8 cellular contexts compared by ENCODE assay signal in genomic region chr11:14270690-14271542, GRCh38.
A peak's percentile ranks its signal among the peaks of the same experiment; 100 is the strongest.
DNase-seq lines count a peak whose midpoint lies in the region; ATAC-seq lines count a peak whose summit lies in the region.

No MANE protein-coding gene starts in this region.

- peak overlapping the region; percentile 72 for H3K4me3 Mint-ChIP-seq in activated CD4-positive, alpha-beta T cell treated with anti-CD3 and anti-CD28 coated beads, Interleukin-2, amount 10 ng/mL, durations not matched to agents 24 days and 14 days
- H3K4me3 Mint-ChIP-seq in T-helper 2 cell treated with Interferon-gamma antibody and Interleukin-4, amounts not matched to agents 5 μg/mL and 100 μg/mL, for 36 hours, result peak overlapping the region; percentile 80
- peak overlapping the region; percentile 42 to 59 for H3K4me3 Mint-ChIP-seq in stimulated activated naive B cell treated with anti-CD40 and anti-IgM and Interleukin-4, amounts not matched to agents 10 μg/mL and 1 μg/mL and 100 μg/mL, for 72 hours

- no peaks in the 10 kb centered on the region for H3K27me3 Mint-ChIP-seq in activated CD4-positive, alpha-beta T cell treated with anti-CD3 and anti-CD28 coated beads, Interleukin-2, amount 10 ng/mL, durations not matched to agents 24 days and 14 days
- no peaks in the 10 kb centered on the region for H3K27me3 Mint-ChIP-seq in T-helper 2 cell treated with Interferon-gamma antibody and Interleukin-4, amounts not matched to agents 5 μg/mL and 100 μg/mL, for 36 hours (ENCODE audit: low read depth)
- H3K27me3 Mint-ChIP-seq in stimulated activated naive B cell treated with anti-CD40 and anti-IgM and Interleukin-4, amounts not matched to agents 10 μg/mL and 1 μg/mL and 100 μg/mL, for 72 hours, result no peaks in the 10 kb centered on the region

- H3K27ac Mint-ChIP-seq in activated CD4-positive, alpha-beta T cell treated with anti-CD3 and anti-CD28 coated beads, Interleukin-2, amount 10 ng/mL, durations not matched to agents 24 days and 14 days, result peak overlapping the region; percentile 84
- H3K27ac Mint-ChIP-seq in T-helper 2 cell treated with Interferon-gamma antibody and Interleukin-4, amounts not matched to agents 5 μg/mL and 100 μg/mL, for 36 hours, result peak overlapping the region; percentile 93
- peak overlapping the region; percentile 28 for H3K27ac Mint-ChIP-seq in stimulated activated naive B cell treated with anti-CD40 and anti-IgM and Interleukin-4, amounts not matched to agents 10 μg/mL and 1 μg/mL and 100 μg/mL, for 72 hours

- peaks cover 24% of the 10 kb centered on the region for H3K4me1 Mint-ChIP-seq in activated CD4-positive, alpha-beta T cell treated with anti-CD3 and anti-CD28 coated beads, Interleukin-2, amount 10 ng/mL, durations not matched to agents 24 days and 14 days
- peaks cover 25% of the 10 kb centered on the region for H3K4me1 Mint-ChIP-seq in T-helper 2 cell treated with Interferon-gamma antibody and Interleukin-4, amounts not matched to agents 5 μg/mL and 100 μg/mL, for 36 hours (ENCODE audit: low read depth)
- H3K4me1 Mint-ChIP-seq in stimulated activated naive B cell treated with anti-CD40 and anti-IgM and Interleukin-4, amounts not matched to agents 10 μg/mL and 1 μg/mL and 100 μg/mL, for 72 hours, result peaks cover 22 to 30% of the 10 kb centered on the region in 2 donors

- H3K36me3 Mint-ChIP-seq in activated CD4-positive, alpha-beta T cell treated with anti-CD3 and anti-CD28 coated beads, Interleukin-2, amount 10 ng/mL, durations not matched to agents 24 days and 14 days (ENCODE audit: low read depth), result peaks cover 50% of the 10 kb centered on the region
- H3K36me3 Mint-ChIP-seq in T-helper 2 cell treated with Interferon-gamma antibody and Interleukin-4, amounts not matched to agents 5 μg/mL and 100 μg/mL, for 36 hours (ENCODE audit: low read depth), result peaks cover 16% of the 10 kb centered on the region
- H3K36me3 Mint-ChIP-seq in stimulated activated naive B cell treated with anti-CD40 and anti-IgM and Interleukin-4, amounts not matched to agents 10 μg/mL and 1 μg/mL and 100 μg/mL, for 72 hours, result peaks cover 23 to 56% of the 10 kb centered on the region in 2 donors

- peak; percentile 80 for DNase-seq in activated CD4-positive, alpha-beta T cell treated with anti-CD3 and anti-CD28 coated beads, Interleukin-2, amount 10 ng/mL, durations not matched to agents 24 days and 14 days
- no peak for DNase-seq in activated CD4-positive, alpha-beta T cell treated with anti-CD3 and anti-CD28 coated beads for 1 hour
- DNase-seq in T-helper 2 cell treated with Interferon-gamma antibody and Interleukin-4, amounts not matched to agents 5 μg/mL and 100 μg/mL, for 36 hours (ENCODE audit: low spot score), result peak; percentile 44
- no peak for DNase-seq in stimulated activated naive B cell treated with anti-CD40 and anti-IgM and Interleukin-4, amounts not matched to agents 10 μg/mL and 1 μg/mL and 100 μg/mL, for 72 hours
- no peak for DNase-seq in amniotic stem cell (lab: John Stamatoyannopoulos, UW)
- DNase-seq in stimulated activated CD4-positive, alpha-beta T cell treated with anti-CD3 and anti-CD28 coated beads, Interleukin-2, amount 100 ng/mL, for 48 hours, result no peak
- DNase-seq in 8988T, result no peak

- peak; percentile 58 for ATAC-seq in HG03025 (IDR thresholded peaks at IDR 0.05; ENCODE audit: low FRiP score, unreplicated experiment)
- peak; percentile 84 to 88 for ATAC-seq in stimulated activated naive B cell treated with anti-CD40 and anti-IgM and Interleukin-4, amounts not matched to agents 10 μg/mL and 1 μg/mL and 100 μg/mL, for 72 hours (replicated peaks)

- intact Hi-C loops in activated CD4-positive, alpha-beta T cell treated with anti-CD3 and anti-CD28 coated beads, Interleukin-2, amount 10 ng/mL, durations not matched to agents 24 days and 14 days (cut with micrococcal nuclease), result loop anchor here (5.0 kb wide), 1 partner anchor 86 kb away; the partner anchor contains the start of gene RRAS2

- H3K9me3 Mint-ChIP-seq in activated CD4-positive, alpha-beta T cell treated with anti-CD3 and anti-CD28 coated beads, Interleukin-2, amount 10 ng/mL, durations not matched to agents 24 days and 14 days, result no peaks in the 10 kb centered on the region
- H3K9me3 Mint-ChIP-seq in T-helper 2 cell treated with Interferon-gamma antibody and Interleukin-4, amounts not matched to agents 5 μg/mL and 100 μg/mL, for 36 hours, result peaks cover 3% of the 10 kb centered on the region
- peaks cover 0 to 8% of the 10 kb centered on the region in 2 donors for H3K9me3 Mint-ChIP-seq in stimulated activated naive B cell treated with anti-CD40 and anti-IgM and Interleukin-4, amounts not matched to agents 10 μg/mL and 1 μg/mL and 100 μg/mL, for 72 hours

Comparison
In these comparisons a context has a peak if more than half of its experiments do, and no peak if none do; other contexts are left out.
1. DNase-seq: peak in activated CD4-positive, alpha-beta T cell treated with anti-CD3 and anti-CD28 coated beads, Interleukin-2, amount 10 ng/mL, durations not matched to agents 24 days and 14 days (single experiment) and T-helper 2 cell treated with Interferon-gamma antibody and Interleukin-4, amounts not matched to agents 5 μg/mL and 100 μg/mL, for 36 hours (single experiment); none in activated CD4-positive, alpha-beta T cell treated with anti-CD3 and anti-CD28 coated beads for 1 hour (single experiment), stimulated activated naive B cell treated with anti-CD40 and anti-IgM and Interleukin-4, amounts not matched to agents 10 μg/mL and 1 μg/mL and 100 μg/mL, for 72 hours (single experiment), amniotic stem cell (single experiment), stimulated activated CD4-positive, alpha-beta T cell treated with anti-CD3 and anti-CD28 coated beads, Interleukin-2, amount 100 ng/mL, for 48 hours (0 of 2) and 8988T (single experiment).
2. H3K27ac Mint-ChIP-seq: peak in every context shown above with its lines; median percentile 93 in T-helper 2 cell treated with Interferon-gamma antibody and Interleukin-4, amounts not matched to agents 5 μg/mL and 100 μg/mL, for 36 hours; 84 in activated CD4-positive, alpha-beta T cell treated with anti-CD3 and anti-CD28 coated beads, Interleukin-2, amount 10 ng/mL, durations not matched to agents 24 days and 14 days; 28 in stimulated activated naive B cell treated with anti-CD40 and anti-IgM and Interleukin-4, amounts not matched to agents 10 μg/mL and 1 μg/mL and 100 μg/mL, for 72 hours.
3. Peak in every context shown above with its lines, with median percentiles within 50 percentile points of each other: H3K4me3 Mint-ChIP-seq.